Comparison of ENCODE assay signal across 17 cellular contexts in genomic region chr11:17564687-17565042, GRCh38. TPM values are rescaled to one million over a fixed set of nuclear protein-coding genes. Genes with fewer than 3 reads are reported as not detected.
A peak's percentile ranks its signal among the peaks of the same experiment; 100 is the strongest.
DNase-seq lines count a peak whose midpoint lies in the region; ATAC-seq, FAIRE-seq and TF ChIP-seq lines count a peak whose summit lies in the region.
"Had no signal": no experiment of that assay in that cellular context is flagged by ENCODE, and none has a peak within 500 bp of the region (broad histone marks: within the 10 kb centered on the region; RNA-seq: fewer than 3 reads in every experiment).

No MANE protein-coding gene starts in this region.

- H3K9me3 Mint-ChIP-seq in endothelial cell (ENCODE audit: unreplicated experiment), result no peaks in the 10 kb centered on the region
- H3K9me3 Mint-ChIP-seq: activated naive CD8-positive, alpha-beta T cell treated with anti-CD3 and anti-CD28 coated beads for 36 hours; stimulated activated memory B cell treated with anti-CD40 and anti-IgM and Interleukin-4, amounts not matched to agents 10 μg/mL and 1 μg/mL and 100 μg/mL, for 72 hours had no signal

- no peak overlapping the region for H3K4me3 Mint-ChIP-seq in endothelial cell (ENCODE audit: unreplicated experiment)
- H3K4me3 Mint-ChIP-seq: activated naive CD8-positive, alpha-beta T cell treated with anti-CD3 and anti-CD28 coated beads for 36 hours; stimulated activated memory B cell treated with anti-CD40 and anti-IgM and Interleukin-4, amounts not matched to agents 10 μg/mL and 1 μg/mL and 100 μg/mL, for 72 hours had no signal

- H2AFZ ChIP-seq in HepG2 (ENCODE audit: low read length), result no peak overlapping the region
- no peak overlapping the region for H2AFZ ChIP-seq in OCI-LY1 (ENCODE audit: low read length)

- H3K4me1 ChIP-seq in HepG2 (ENCODE audit: insufficient read depth, low read length), result 0 out of 2 replicates have a peak, but pooled peaks cover 7% of the 10 kb centered on the region
- no peaks in the 10 kb centered on the region for H3K4me1 ChIP-seq in right lobe of liver
- H3K4me1 ChIP-seq in OCI-LY1 (ENCODE audit: insufficient read depth, low read length, severe bottlenecking), result no peaks in the 10 kb centered on the region
- H3K4me1 ChIP-seq: pancreas had no signal

- H3K9me2 ChIP-seq in OCI-LY1 (ENCODE audit: low read depth, low read length), result no peaks in the 10 kb centered on the region

- WGBS in HepG2 (ENCODE audit: low lambda C conversion rate), result 49% methylated on average over 2 of the region's 2 CpGs
- 63% methylated on average over 2 of the region's 2 CpGs for WGBS in right lobe of liver (ENCODE audit: insufficient coverage, low coverage, low lambda C conversion rate, missing lambda C conversion rate)

- H3K4me1 Mint-ChIP-seq in endothelial cell (ENCODE audit: unreplicated experiment), result no peaks in the 10 kb centered on the region
- H3K4me1 Mint-ChIP-seq: stimulated activated memory B cell treated with anti-CD40 and anti-IgM and Interleukin-4, amounts not matched to agents 10 μg/mL and 1 μg/mL and 100 μg/mL, for 72 hours had no signal

- no peaks in the 10 kb centered on the region for H3K36me3 Mint-ChIP-seq in endothelial cell (ENCODE audit: low read depth, unreplicated experiment)
- H3K36me3 Mint-ChIP-seq: activated naive CD8-positive, alpha-beta T cell treated with anti-CD3 and anti-CD28 coated beads for 36 hours; stimulated activated memory B cell treated with anti-CD40 and anti-IgM and Interleukin-4, amounts not matched to agents 10 μg/mL and 1 μg/mL and 100 μg/mL, for 72 hours had no signal

- TF ChIP-seq RAD21 in HepG2 (CRISPR knock-in tag; IDR thresholded peaks at IDR 0.05), result no peak

- intact Hi-C loops in HepG2 (cut with micrococcal nuclease; ENCODE audit: unreplicated experiment), result no loop called here
- intact Hi-C loops in right lobe of liver (cut with DNase I), result no loop called here

- in situ Hi-C loops in HepG2 (cut with HindIII; ENCODE audit: extremely low pct_ligation_motif_present, low pct_unique_long_range_greater_than_20kb), result no loop called here

- H3K27me3 ChIP-seq in HepG2 (ENCODE audit: control insufficient read depth in 1 of 2, insufficient read depth in 2 of 2, low read length in 2 of 2) (peaks cover 8 to 14% of the 10 kb centered on the region in 2 experiments; a peak in 3 of 5 replicates), right lobe of liver (no peaks in the 10 kb centered on the region), OCI-LY1 (ENCODE audit: insufficient read depth, low read length) (no peaks in the 10 kb centered on the region)
- H3K27me3 ChIP-seq: pancreas had no signal

- no peaks in the 10 kb centered on the region for H3K27me3 Mint-ChIP-seq in endothelial cell (ENCODE audit: unreplicated experiment)
- H3K27me3 Mint-ChIP-seq: activated naive CD8-positive, alpha-beta T cell treated with anti-CD3 and anti-CD28 coated beads for 36 hours had no signal

- H3K27ac ChIP-seq in HepG2 (ENCODE audit: extremely low read length, insufficient read depth, low read length) (no peak overlapping the region), right lobe of liver (no peak overlapping the region), OCI-LY1 (ENCODE audit: low read depth, low read length, poor library complexity, severe bottlenecking) (no peak overlapping the region)
- H3K27ac ChIP-seq: pancreas had no signal

- no peak overlapping the region for H3K27ac Mint-ChIP-seq in endothelial cell (ENCODE audit: unreplicated experiment)
- H3K27ac Mint-ChIP-seq: activated naive CD8-positive, alpha-beta T cell treated with anti-CD3 and anti-CD28 coated beads for 36 hours; stimulated activated memory B cell treated with anti-CD40 and anti-IgM and Interleukin-4, amounts not matched to agents 10 μg/mL and 1 μg/mL and 100 μg/mL, for 72 hours had no signal

- no TSS peak for BruUV-seq in HepG2 (replicated peaks; lab: Mats Ljungman, UMichigan)

- H3K79me2 ChIP-seq in HepG2 (ENCODE audit: insufficient read depth, low read length) (no peaks in the 10 kb centered on the region), OCI-LY1 (ENCODE audit: insufficient read depth, low read length) (no peaks in the 10 kb centered on the region)

- no peaks in the 10 kb centered on the region for H4K20me1 ChIP-seq in HepG2 (ENCODE audit: insufficient read depth, low read length)
- H4K20me1 ChIP-seq in OCI-LY1 (ENCODE audit: insufficient read depth, low read length), result no peaks in the 10 kb centered on the region

- CTCF ChIA-PET in HepG2 (lab: Yijun Ruan, JAX; ENCODE audit: low intra/inter-chr PET ratio, low total read pairs), result no interaction called here

- TF ChIP-seq CTCF in HepG2 (CRISPR knock-in tag; IDR thresholded peaks at IDR 0.05), result peak; percentile 28; the same call in 1 of the 2 replicates
- TF ChIP-seq CTCF in right lobe of liver (IDR thresholded peaks at IDR 0.05), result no peak
- peak; percentile 57 for TF ChIP-seq CTCF in OCI-LY1 (IDR thresholded peaks at IDR 0.05; ENCODE audit: low read length)
- peak; percentile 35 for TF ChIP-seq CTCF in endothelial cell (IDR thresholded peaks at IDR 0.05; ENCODE audit: unreplicated experiment)
- TF ChIP-seq CTCF in omental fat pad (IDR thresholded peaks at IDR 0.05), result no peak

- H3K4me3 ChIP-seq in HepG2 (replicated peaks in 1 of 3; ENCODE audit: insufficient read depth in 1 of 3, low read depth in 2 of 3, low read length in 3 of 3) (no peak overlapping the region), right lobe of liver (no peak overlapping the region), OCI-LY1 (ENCODE audit: low read depth, low read length, poor library complexity, severe bottlenecking) (no peak overlapping the region)
- H3K4me3 ChIP-seq: pancreas had no signal

- FAIRE-seq in HepG2 (lab: Jason Lieb, UNC), result no peak
- FAIRE-seq: pancreas had no signal

- DNase-seq in HepG2 (ENCODE audit: low spot score), result no peak
- no peak for DNase-seq in right lobe of liver
- DNase-seq in endothelial cell (ENCODE audit: low spot score), result no peak
- no peak for DNase-seq in effector CD4-positive, alpha-beta T cell
- no peak for DNase-seq in omental fat pad (ENCODE audit: low spot score)
- DNase-seq in GM19238 (ENCODE audit: insufficient read length, low spot score), result no peak
- no peak for DNase-seq in T1000 (lab: John Stamatoyannopoulos, UW)
- DNase-seq: activated naive CD8-positive, alpha-beta T cell treated with anti-CD3 and anti-CD28 coated beads for 36 hours; AML-193; dermis blood vessel endothelial cell; NCI-H1417 treated with DMSO at 0.1 percent for 48 hours; NCI-H774 had no signal

- H3K9me3 ChIP-seq in HepG2 (ENCODE audit: low read length) (no peaks in the 10 kb centered on the region), right lobe of liver (no peaks in the 10 kb centered on the region), OCI-LY1 (ENCODE audit: low read length) (no peaks in the 10 kb centered on the region)
- H3K9me3 ChIP-seq: pancreas had no signal

- ATAC-seq in HepG2, result peak; percentile 29; the same call in 1 of the 3 replicates
- ATAC-seq in right lobe of liver, result no peak
- no peak for ATAC-seq in omental fat pad (ENCODE audit: low FRiP score)
- ATAC-seq: pancreas; stimulated activated memory B cell treated with anti-CD40 and anti-IgM and Interleukin-4, amounts not matched to agents 10 μg/mL and 1 μg/mL and 100 μg/mL, for 72 hours had no signal

- TF ChIP-seq EP300 in HepG2 (IDR thresholded peaks at IDR 0.05; ENCODE audit: low read depth in 2 of 2, low read length in 2 of 2) (no peak), HepG2 (CRISPR knock-in tag; IDR thresholded peaks at IDR 0.05; ENCODE audit: borderline replicate concordance) (no peak)

- H3K4me2 ChIP-seq in HepG2 (ENCODE audit: low read depth, low read length) (no peak overlapping the region), OCI-LY1 (ENCODE audit: low read length) (no peak overlapping the region)

- no peak overlapping the region for H3K9ac ChIP-seq in HepG2 (ENCODE audit: insufficient read depth, low read depth, low read length)
- no peak overlapping the region for H3K9ac ChIP-seq in OCI-LY1 (ENCODE audit: low read length)

- TF ChIP-seq POLR2A in HepG2 (IDR thresholded peaks at IDR 0.05; ENCODE audit: insufficient read depth in 1 of 2, low read depth in 2 of 2, low read length in 2 of 2), result no peak
- no peak for TF ChIP-seq POLR2A in right lobe of liver (IDR thresholded peaks at IDR 0.05)

- POLR2A ChIA-PET in HepG2 (lab: Yijun Ruan, JAX), result no interaction called here

- H3K36me3 ChIP-seq in HepG2 (replicated peaks in 1 of 2; ENCODE audit: control insufficient read depth in 1 of 2, insufficient read depth in 2 of 2, low read length in 2 of 2) (no peaks in the 10 kb centered on the region), right lobe of liver (no peaks in the 10 kb centered on the region), OCI-LY1 (ENCODE audit: insufficient read depth, low read length) (no peaks in the 10 kb centered on the region)
- H3K36me3 ChIP-seq: pancreas had no signal

- no peaks in the 10 kb centered on the region for H3F3A ChIP-seq in OCI-LY1 (ENCODE audit: insufficient read depth, low read length)

RNA-seq across cellular contexts. Expression of gene OTOG, which starts 17.6 kb away (rescaled TPM):
- total RNA-seq in HepG2 (2016; rRNA removed; fragmentation: Illumina TruSeq; extraction: Trizol) (not detected in 2 replicates), right lobe of liver (not detected), endothelial cell (ENCODE audit: unreplicated experiment) (0.13 TPM), omental fat pad (not detected)
- total RNA-seq in HepG2 (2016; cell fraction: cytosol; rRNA removed; fragmentation: Illumina TruSeq; extraction: Trizol; ENCODE audit: low read depth), result not detected in 2 replicates
- total RNA-seq in HepG2 (2016; cell fraction: insoluble cytoplasmic fraction; rRNA removed; fragmentation: Illumina TruSeq; extraction: Trizol), result not detected in 2 replicates
- total RNA-seq in HepG2 (2016; cell fraction: membrane; rRNA removed; fragmentation: Illumina TruSeq; extraction: Trizol), result not detected in 2 replicates
- not detected in 2 replicates for total RNA-seq in HepG2 (2016; cell fraction: nucleus; rRNA removed; fragmentation: Illumina TruSeq; extraction: Trizol)
- not detected in 2 replicates for polyA plus RNA-seq in HepG2 (2011; rRNA removed)
- not detected in 2 replicates for polyA plus RNA-seq in HepG2 (2011; cell fraction: cytosol; rRNA removed)
- polyA plus RNA-seq in HepG2 (2011; cell fraction: nucleus; rRNA removed), result not detected in 2 replicates
- not detected in 2 replicates for polyA plus RNA-seq in HepG2 (2012)
- not detected in 2 replicates for polyA plus RNA-seq in HepG2 (2016; cell fraction: cytosol; fragmentation: Illumina TruSeq; extraction: Trizol; ENCODE audit: low read depth)
- polyA plus RNA-seq in HepG2 (2016; cell fraction: insoluble cytoplasmic fraction; fragmentation: Illumina TruSeq; extraction: Trizol; ENCODE audit: low read depth), result not detected in 2 replicates
- not detected in 2 replicates for polyA plus RNA-seq in HepG2 (2016; cell fraction: membrane; fragmentation: Illumina TruSeq; extraction: Trizol; ENCODE audit: low read depth)
- polyA plus RNA-seq in HepG2 (2016; cell fraction: nucleus; fragmentation: Illumina TruSeq; extraction: Trizol; ENCODE audit: insufficient read depth, low read depth), result not detected in 2 replicates
- polyA minus RNA-seq in HepG2 (2011; rRNA and poly(A)+ RNA removed; ENCODE audit: low replicate concordance), result 0.84 TPM in 1 of 2 replicates, not detected in the other
- polyA minus RNA-seq in HepG2 (2011; cell fraction: cytosol; rRNA and poly(A)+ RNA removed), result not detected in 2 replicates
- not detected in 2 replicates for polyA minus RNA-seq in HepG2 (2011; cell fraction: nucleus; rRNA and poly(A)+ RNA removed)
- total RNA-seq: activated CD8-positive, alpha-beta memory T cell treated with anti-CD3 and anti-CD28 coated beads for 36 hours; activated naive CD8-positive, alpha-beta T cell treated with anti-CD3 and anti-CD28 coated beads for 36 hours; dermis blood vessel endothelial cell; liver; pancreas had no signal
- polyA plus RNA-seq: liver, pancreas had no signal

RNA-seq across cellular contexts. Expression of gene USH1C, which starts 20.4 kb away (rescaled TPM):
- total RNA-seq in HepG2 (2016; rRNA removed; fragmentation: Illumina TruSeq; extraction: Trizol) (not detected in 2 replicates), right lobe of liver (1 to 10 TPM in 1 of 6 experiments, under 1 TPM in 5; 0.15 to 1.2 (median 0.58) TPM), endothelial cell (ENCODE audit: unreplicated experiment) (1.4 TPM), omental fat pad (under 1 TPM in 1 of 4 donors, not detected in 3; 0.19 TPM)
- total RNA-seq in HepG2 (2016; cell fraction: cytosol; rRNA removed; fragmentation: Illumina TruSeq; extraction: Trizol; ENCODE audit: low read depth), result not detected in 2 replicates
- not detected in 2 replicates for total RNA-seq in HepG2 (2016; cell fraction: insoluble cytoplasmic fraction; rRNA removed; fragmentation: Illumina TruSeq; extraction: Trizol)
- not detected in 2 replicates for total RNA-seq in HepG2 (2016; cell fraction: membrane; rRNA removed; fragmentation: Illumina TruSeq; extraction: Trizol)
- not detected in 2 replicates for total RNA-seq in HepG2 (2016; cell fraction: nucleus; rRNA removed; fragmentation: Illumina TruSeq; extraction: Trizol)
- not detected in 2 replicates for polyA plus RNA-seq in HepG2 (2011; rRNA removed)
- polyA plus RNA-seq in HepG2 (2011; cell fraction: cytosol; rRNA removed), result 0.07 TPM in 1 of 2 replicates, not detected in the other
- polyA plus RNA-seq in HepG2 (2011; cell fraction: nucleus; rRNA removed), result 0.14 TPM in 1 of 2 replicates, not detected in the other
- not detected in 2 replicates for polyA plus RNA-seq in HepG2 (2012)
- not detected in 2 replicates for polyA plus RNA-seq in HepG2 (2016; cell fraction: cytosol; fragmentation: Illumina TruSeq; extraction: Trizol; ENCODE audit: low read depth)
- polyA plus RNA-seq in HepG2 (2016; cell fraction: insoluble cytoplasmic fraction; fragmentation: Illumina TruSeq; extraction: Trizol; ENCODE audit: low read depth), result not detected in 2 replicates
- polyA plus RNA-seq in HepG2 (2016; cell fraction: membrane; fragmentation: Illumina TruSeq; extraction: Trizol; ENCODE audit: low read depth), result not detected in 2 replicates
- polyA plus RNA-seq in HepG2 (2016; cell fraction: nucleus; fragmentation: Illumina TruSeq; extraction: Trizol; ENCODE audit: insufficient read depth, low read depth), result not detected in 2 replicates
- polyA minus RNA-seq in HepG2 (2011; rRNA and poly(A)+ RNA removed; ENCODE audit: low replicate concordance), result 32.5 TPM in 1 of 2 replicates, not detected in the other
- not detected in 2 replicates for polyA minus RNA-seq in HepG2 (2011; cell fraction: cytosol; rRNA and poly(A)+ RNA removed)
- not detected in 2 replicates for polyA minus RNA-seq in HepG2 (2011; cell fraction: nucleus; rRNA and poly(A)+ RNA removed)
- total RNA-seq: activated CD8-positive, alpha-beta memory T cell treated with anti-CD3 and anti-CD28 coated beads for 36 hours; activated naive CD8-positive, alpha-beta T cell treated with anti-CD3 and anti-CD28 coated beads for 36 hours; dermis blood vessel endothelial cell had no signal

Comparison
In these comparisons a context has a peak if more than half of its experiments do, and no peak if none do; other contexts are left out.
1. CTCF ChIP-seq: peak in HepG2 (single experiment), OCI-LY1 (single experiment) and endothelial cell (single experiment); none in right lobe of liver (0 of 4) and omental fat pad (0 of 3).